Comparison of ENCODE assay signal across 10 cellular contexts in the genomic region with DNA sequence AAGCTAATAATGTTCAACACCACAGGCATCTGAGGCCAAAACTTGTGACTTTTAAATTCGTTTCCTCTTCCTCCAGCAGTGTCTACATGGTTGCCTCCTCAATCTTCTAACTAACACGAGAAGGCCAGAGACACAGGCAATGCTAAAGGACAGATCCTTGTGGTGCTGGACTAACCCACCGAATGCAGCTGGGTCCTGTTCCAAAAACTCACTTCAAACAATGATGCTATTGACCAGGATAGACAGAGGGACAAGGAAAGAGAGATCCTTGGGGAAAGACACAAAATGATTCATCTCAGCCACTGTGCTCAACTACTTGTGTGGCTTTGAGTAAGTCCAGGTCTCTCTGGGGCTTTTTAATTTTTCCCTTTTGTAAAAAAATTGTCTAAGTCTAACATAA.
"Had no signal": no experiment of that assay in that cellular context is flagged by ENCODE, and none has a peak within 500 bp of the region (broad histone marks: within the 10 kb centered on the region; RNA-seq: fewer than 3 reads in every experiment).

No MANE protein-coding gene starts in this region.

- H3K27ac Mint-ChIP-seq: activated CD4-positive, alpha-beta T cell treated with anti-CD3 and anti-CD28 coated beads for 36 hours; activated CD8-positive, alpha-beta T cell treated with anti-CD3 and anti-CD28 coated beads for 36 hours; stimulated activated effector memory CD8-positive, alpha-beta T cell treated with anti-CD3 and anti-CD28 coated beads, Interleukin-12 subunit alpha, Interleukin-12 subunit beta, amount 100 ng/mL, for 72 hours had no signal

- DNase-seq: activated CD4-positive, alpha-beta T cell treated with anti-CD3 and anti-CD28 coated beads for 36 hours; activated CD8-positive, alpha-beta memory T cell treated with anti-CD3 and anti-CD28 coated beads, Interleukin-2, amount 50 U/mL, for 48 hours; activated CD8-positive, alpha-beta T cell treated with anti-CD3 and anti-CD28 coated beads for 36 hours; esophagus squamous epithelium; left ventricle myocardium inferior; pancreas; T-helper 9 cell; upper lobe of left lung; WERI-Rb-1 had no signal

- H3K4me3 ChIP-seq: esophagus squamous epithelium, left ventricle myocardium inferior, pancreas, upper lobe of left lung had no signal

- H3K36me3 ChIP-seq: esophagus squamous epithelium, left ventricle myocardium inferior, pancreas, upper lobe of left lung, WERI-Rb-1 had no signal

- H3K4me1 Mint-ChIP-seq: activated CD4-positive, alpha-beta T cell treated with anti-CD3 and anti-CD28 coated beads for 36 hours; stimulated activated effector memory CD8-positive, alpha-beta T cell treated with anti-CD3 and anti-CD28 coated beads, Interleukin-12 subunit alpha, Interleukin-12 subunit beta, amount 100 ng/mL, for 72 hours had no signal

- H3K4me1 ChIP-seq: left ventricle myocardium inferior, pancreas, upper lobe of left lung had no signal

- H3K27ac ChIP-seq: left ventricle myocardium inferior, pancreas, WERI-Rb-1 had no signal

- H3K4me3 Mint-ChIP-seq: activated CD4-positive, alpha-beta T cell treated with anti-CD3 and anti-CD28 coated beads for 36 hours; activated CD8-positive, alpha-beta T cell treated with anti-CD3 and anti-CD28 coated beads for 36 hours; stimulated activated effector memory CD8-positive, alpha-beta T cell treated with anti-CD3 and anti-CD28 coated beads, Interleukin-12 subunit alpha, Interleukin-12 subunit beta, amount 100 ng/mL, for 72 hours had no signal

- H3K9me3 ChIP-seq: esophagus squamous epithelium, left ventricle myocardium inferior, pancreas, upper lobe of left lung had no signal

- H3K36me3 Mint-ChIP-seq: stimulated activated effector memory CD8-positive, alpha-beta T cell treated with anti-CD3 and anti-CD28 coated beads, Interleukin-12 subunit alpha, Interleukin-12 subunit beta, amount 100 ng/mL, for 72 hours had no signal

- H3K9me3 Mint-ChIP-seq: activated CD8-positive, alpha-beta T cell treated with anti-CD3 and anti-CD28 coated beads for 36 hours; stimulated activated effector memory CD8-positive, alpha-beta T cell treated with anti-CD3 and anti-CD28 coated beads, Interleukin-12 subunit alpha, Interleukin-12 subunit beta, amount 100 ng/mL, for 72 hours had no signal

- H3K27me3 ChIP-seq: esophagus squamous epithelium, pancreas, upper lobe of left lung had no signal

- H3K27me3 Mint-ChIP-seq: activated CD4-positive, alpha-beta T cell treated with anti-CD3 and anti-CD28 coated beads for 36 hours had no signal
